Comparison of ENCODE assay signal across 9 cellular contexts in genomic region chr2:48356701-48357322, GRCh38. TPM values are rescaled to one million over a fixed set of nuclear protein-coding genes. Genes with fewer than 3 reads are reported as not detected.
A peak's percentile ranks its signal among the peaks of the same experiment; 100 is the strongest.
DNase-seq lines count a peak whose midpoint lies in the region; ATAC-seq and TF ChIP-seq lines count a peak whose summit lies in the region.
"Had no signal": no experiment of that assay in that cellular context is flagged by ENCODE, and none has a peak within 500 bp of the region (broad histone marks: within the 10 kb centered on the region; RNA-seq: fewer than 3 reads in every experiment).

No MANE protein-coding gene starts in this region.

- no peak for TF ChIP-seq EP300 in gastroesophageal sphincter (IDR thresholded peaks at IDR 0.05)

- H3K27me3 ChIP-seq in HUES6 (ENCODE audit: control insufficient read depth, insufficient read depth, low read length): no peaks in the 10 kb centered on the region
- H3K27me3 ChIP-seq in lower lobe of right lung (ENCODE audit: low read depth): no peaks in the 10 kb centered on the region
- no peaks in the 10 kb centered on the region for H3K27me3 ChIP-seq in gastroesophageal sphincter
- H3K27me3 ChIP-seq: SJCRH30 had no signal

- H3K36me3 ChIP-seq in HUES6 (ENCODE audit: control insufficient read depth, insufficient read depth, low read length): peaks cover 9% of the 10 kb centered on the region; the same call in 1 of the 2 replicates
- peaks cover 4% of the 10 kb centered on the region for H3K36me3 ChIP-seq in lower lobe of right lung
- no peaks in the 10 kb centered on the region for H3K36me3 ChIP-seq in gastroesophageal sphincter

- TF ChIP-seq POLR2A in gastroesophageal sphincter (IDR thresholded peaks at IDR 0.05): no peak

- H3K4me1 ChIP-seq in HUES6 (ENCODE audit: control insufficient read depth, insufficient read depth, low read length): 0 out of 2 replicates have a peak, but pooled peaks cover under 1% of the 10 kb centered on the region
- H3K4me1 ChIP-seq in lower lobe of right lung: peaks cover 39% of the 10 kb centered on the region
- peaks cover 8 to 28% (median 9%) of the 10 kb centered on the region in 3 donors for H3K4me1 ChIP-seq in gastroesophageal sphincter

- H3K27me3 Mint-ChIP-seq in activated CD4-positive, alpha-beta memory T cell treated with anti-CD3 and anti-CD28 coated beads, Interleukin-2, amount 10 ng/mL, durations not matched to agents 7 days and 5 days: no peaks in the 10 kb centered on the region

- 55 to 67% methylated on average over 5 of the region's 5 CpGs for WGBS in gastroesophageal sphincter (ENCODE audit: low coverage in 1 of 2), 2 donors

- peak overlapping the region; percentile 60 for H3K4me3 Mint-ChIP-seq in activated CD4-positive, alpha-beta memory T cell treated with anti-CD3 and anti-CD28 coated beads, Interleukin-2, amount 10 ng/mL, durations not matched to agents 7 days and 5 days

- peaks cover 2% of the 10 kb centered on the region for H3K9me3 Mint-ChIP-seq in activated CD4-positive, alpha-beta memory T cell treated with anti-CD3 and anti-CD28 coated beads, Interleukin-2, amount 10 ng/mL, durations not matched to agents 7 days and 5 days

- TF ChIP-seq CTCF in GM12864 (IDR thresholded peaks at IDR 0.05; ENCODE audit: low read depth, low read length, missing control alignments) (no peak), lower lobe of right lung (IDR thresholded peaks at IDR 0.05) (no peak), gastroesophageal sphincter (IDR thresholded peaks at IDR 0.05) (no peak)

- CTCF ChIA-PET in activated CD4-positive, alpha-beta memory T cell treated with anti-CD3 and anti-CD28 coated beads, Interleukin-2, amount 10 ng/mL, durations not matched to agents 7 days and 5 days (lab: Charles Lee): no interaction called here

- H3K4me1 Mint-ChIP-seq in activated CD4-positive, alpha-beta memory T cell treated with anti-CD3 and anti-CD28 coated beads, Interleukin-2, amount 10 ng/mL, durations not matched to agents 7 days and 5 days: peaks cover 58% of the 10 kb centered on the region

- POLR2A ChIA-PET in activated CD4-positive, alpha-beta memory T cell treated with anti-CD3 and anti-CD28 coated beads, Interleukin-2, amount 10 ng/mL, durations not matched to agents 7 days and 5 days (lab: Charles Lee): interaction anchor here (0.6 kb wide), 4 partner anchors 11 to 605 kb away, joined by 3 to 4 read pairs (median 3); no protein-coding TSS in a partner anchor

- H3K9me3 ChIP-seq in HUES6 (ENCODE audit: control insufficient read depth, insufficient read depth, low read depth, low read length) (0 out of 2 replicates have a peak, but pooled peaks cover 3% of the 10 kb centered on the region), lower lobe of right lung (no peaks in the 10 kb centered on the region), gastroesophageal sphincter (no peaks in the 10 kb centered on the region)
- H3K9me3 ChIP-seq: SJCRH30 had no signal

- H3K27ac Mint-ChIP-seq in activated CD4-positive, alpha-beta memory T cell treated with anti-CD3 and anti-CD28 coated beads, Interleukin-2, amount 10 ng/mL, durations not matched to agents 7 days and 5 days: peak overlapping the region; percentile 94

- intact Hi-C loops in lower lobe of right lung (cut with DNase I): no loop called here

- DNase-seq in GM12864 (ENCODE audit: low read depth) (peak; percentile 30), renal cortical epithelial cell (ENCODE audit: low read depth) (peak; percentile 20), lower lobe of right lung (no peak)
- DNase-seq in activated CD4-positive, alpha-beta memory T cell treated with anti-CD3 and anti-CD28 coated beads, Interleukin-2, amount 10 ng/mL, durations not matched to agents 7 days and 5 days: peak; percentile 35
- DNase-seq in activated CD8-positive, alpha-beta memory T cell treated with anti-CD3 and anti-CD28 coated beads, Interleukin-2, amount 50 U/mL, for 48 hours: no peak

- peaks cover 49% of the 10 kb centered on the region for H3K36me3 Mint-ChIP-seq in activated CD4-positive, alpha-beta memory T cell treated with anti-CD3 and anti-CD28 coated beads, Interleukin-2, amount 10 ng/mL, durations not matched to agents 7 days and 5 days (ENCODE audit: low read depth)

- ATAC-seq in GM21367 (IDR thresholded peaks at IDR 0.05; ENCODE audit: unreplicated experiment) (peak; percentile 72), lower lobe of right lung (no peak), gastroesophageal sphincter (no peak)

- no peak overlapping the region for H3K9ac ChIP-seq in HUES6 (ENCODE audit: low read length)

- 0 out of 2 replicates have a peak overlapping the region, but pooled peaks have one; percentile 38 for H3K27ac ChIP-seq in HUES6 (ENCODE audit: low read depth, low read length)
- no peak overlapping the region for H3K27ac ChIP-seq in lower lobe of right lung
- H3K27ac ChIP-seq in gastroesophageal sphincter: no peak overlapping the region
- H3K27ac ChIP-seq: SJCRH30 had no signal

- no peak overlapping the region for H3K4me3 ChIP-seq in GM12864 (ENCODE audit: low read depth, low read length)
- no peak overlapping the region for H3K4me3 ChIP-seq in HUES6 (ENCODE audit: low read depth, low read length)
- no peak overlapping the region for H3K4me3 ChIP-seq in lower lobe of right lung
- H3K4me3 ChIP-seq in gastroesophageal sphincter: no peak overlapping the region
- H3K4me3 ChIP-seq: SJCRH30 had no signal

RNA-seq across cellular contexts. Expression of gene FOXN2, which starts 42.3 kb away (rescaled TPM):
- 10 to 100 TPM; 60.8 to 62.0 TPM for total RNA-seq in activated CD4-positive, alpha-beta memory T cell treated with anti-CD3 and anti-CD28 coated beads, Interleukin-2, amount 10 ng/mL, durations not matched to agents 7 days and 5 days
- total RNA-seq in renal cortical epithelial cell: 19.5 and 27.6 TPM in 2 replicates
- total RNA-seq in lower lobe of right lung: 39.8 TPM
- total RNA-seq in gastroesophageal sphincter: 10 to 100 TPM; 24.9 to 51.5 (median 32.0) TPM

Comparison
In these comparisons a context has a peak if more than half of its experiments do, and no peak if none do; other contexts are left out.
1. DNase-seq: peak in GM12864 (single experiment), activated CD4-positive, alpha-beta memory T cell treated with anti-CD3 and anti-CD28 coated beads, Interleukin-2, amount 10 ng/mL, durations not matched to agents 7 days and 5 days (single experiment) and renal cortical epithelial cell (single experiment); none in lower lobe of right lung (single experiment) and activated CD8-positive, alpha-beta memory T cell treated with anti-CD3 and anti-CD28 coated beads, Interleukin-2, amount 50 U/mL, for 48 hours (single experiment).